20 cellular contexts compared by ENCODE assay signal in genomic region chr18:77093067-77093430, GRCh38. TPM values are rescaled to one million over a fixed set of nuclear protein-coding genes. Genes with fewer than 3 reads are reported as not detected.
DNase-seq lines count a peak whose midpoint lies in the region; ATAC-seq and TF ChIP-seq lines count a peak whose summit lies in the region.
"Had no signal": no experiment of that assay in that cellular context is flagged by ENCODE, and none has a peak within 500 bp of the region (broad histone marks: within the 10 kb centered on the region; RNA-seq: fewer than 3 reads in every experiment).

No MANE protein-coding gene starts in this region.

- ATAC-seq in Right ventricle myocardium inferior (no peak), HG03378 (IDR thresholded peaks at IDR 0.05; ENCODE audit: unreplicated experiment) (no peak), GM21447 (IDR thresholded peaks at IDR 0.05; ENCODE audit: unreplicated experiment) (no peak)

- H3K9me3 Mint-ChIP-seq in type B pancreatic cell = no peaks in the 10 kb centered on the region
- H3K9me3 Mint-ChIP-seq: CD14-positive monocyte had no signal

- H3K27ac ChIP-seq in left ventricle myocardium inferior (replicated peaks) (no peak overlapping the region), RWPE1 (peak overlapping the region; percentile 22; the same call in 1 of the 2 replicates), neutrophil (peak overlapping the region; percentile 98)
- no peak overlapping the region for H3K27ac ChIP-seq in effector memory CD4-positive, alpha-beta T cell (ENCODE audit: insufficient read depth, low read length, poor library complexity, severe bottlenecking)
- H3K27ac ChIP-seq: SK-N-MC had no signal

- intact Hi-C loops in Right ventricle myocardium inferior (cut with DNase I) = no loop called here
- intact Hi-C loops in left ventricle myocardium inferior (cut with micrococcal nuclease) = no loop called here

- no peaks in the 10 kb centered on the region for H3K36me3 Mint-ChIP-seq in type B pancreatic cell

- POLR2A ChIA-PET in RWPE1 (lab: Yijun Ruan, JAX; ENCODE audit: low non-redundant PET) = no interaction called here

- peaks cover 57% of the 10 kb centered on the region for H3K4me1 ChIP-seq in left ventricle myocardium inferior
- peaks cover 52 to 81% of the 10 kb centered on the region in 2 experiments for H3K4me1 ChIP-seq in neutrophil (ENCODE audit: control insufficient read depth in 1 of 2, insufficient read depth in 1 of 2, low read depth in 1 of 2, low read length in 1 of 2)
- peaks cover 10% of the 10 kb centered on the region for H3K4me1 ChIP-seq in effector memory CD4-positive, alpha-beta T cell (ENCODE audit: control insufficient read depth, insufficient read depth, low read length, poor library complexity, severe bottlenecking)

- H3K4me3 ChIP-seq in left ventricle myocardium inferior (no peak overlapping the region), neutrophil (ENCODE audit: low read depth in 1 of 2, low read length in 1 of 2) (no peak overlapping the region)
- no peak overlapping the region for H3K4me3 ChIP-seq in effector memory CD4-positive, alpha-beta T cell (ENCODE audit: insufficient read depth, low read depth, low read length, poor library complexity, severe bottlenecking)
- H3K4me3 ChIP-seq: SK-N-MC had no signal

- no peaks in the 10 kb centered on the region for H3K9me3 ChIP-seq in left ventricle myocardium inferior (replicated peaks)
- H3K9me3 ChIP-seq in neutrophil = no peaks in the 10 kb centered on the region
- H3K9me3 ChIP-seq in effector memory CD4-positive, alpha-beta T cell (ENCODE audit: control insufficient read depth, low read length) = no peaks in the 10 kb centered on the region
- H3K9me3 ChIP-seq: Caco-2 had no signal

- no peak for TF ChIP-seq CTCF in left ventricle myocardium inferior (IDR thresholded peaks at IDR 0.05; ENCODE audit: borderline replicate concordance)
- no peak for TF ChIP-seq CTCF in RWPE1 (conservative IDR thresholded peaks at IDR 0.05; ENCODE audit: low read depth)
- TF ChIP-seq CTCF in neutrophil (IDR thresholded peaks at IDR 0.05) = no peak
- TF ChIP-seq CTCF in type B pancreatic cell (conservative IDR thresholded peaks at IDR 0.05) = no peak

- CTCF ChIA-PET in RWPE1 (lab: Yijun Ruan, JAX) = no interaction called here

- no peaks in the 10 kb centered on the region for H3K27me3 Mint-ChIP-seq in type B pancreatic cell

- peak; percentile 41 for DNase-seq in Right ventricle myocardium inferior (ENCODE audit: missing footprints)
- no peak for DNase-seq in left ventricle myocardium inferior
- no peak for DNase-seq in RWPE1 (ENCODE audit: low spot score)
- no peak for DNase-seq in type B pancreatic cell (ENCODE audit: extremely low spot score, unreplicated experiment)
- no peak for DNase-seq in effector memory CD4-positive, alpha-beta T cell
- DNase-seq: Caco-2, HCEC 1CT, Kasumi-1, MM.1S, NCI-H1092 treated with DMSO at 0.1 percent for 48 hours, NCI-H2029, NCI-H2171 treated with DMSO at 0.1 percent for 48 hours, NCI-H510A, NCI-H774, Right ventricle myocardium superior had no signal

- H3K27me3 ChIP-seq in left ventricle myocardium inferior (ENCODE audit: low read depth) (no peaks in the 10 kb centered on the region), neutrophil (no peaks in the 10 kb centered on the region)
- no peaks in the 10 kb centered on the region for H3K27me3 ChIP-seq in effector memory CD4-positive, alpha-beta T cell (replicated peaks; ENCODE audit: control insufficient read depth, insufficient read depth, low read length, poor library complexity, severe bottlenecking)

- H3K4me1 Mint-ChIP-seq in type B pancreatic cell (ENCODE audit: unreplicated experiment) = peaks cover 59% of the 10 kb centered on the region

- H3K36me3 ChIP-seq in left ventricle myocardium inferior (no peaks in the 10 kb centered on the region), neutrophil (peaks cover 85% of the 10 kb centered on the region)
- peaks cover 40% of the 10 kb centered on the region for H3K36me3 ChIP-seq in effector memory CD4-positive, alpha-beta T cell (ENCODE audit: control insufficient read depth, insufficient read depth, low read length)

- peak overlapping the region; percentile 66 for H3K27ac Mint-ChIP-seq in type B pancreatic cell

- no peak overlapping the region for H3K4me3 Mint-ChIP-seq in type B pancreatic cell
- H3K4me3 Mint-ChIP-seq: CD14-positive monocyte had no signal

RNA-seq across cellular contexts. Expression of gene MBP, which starts 39.5 kb away (rescaled TPM):
- total RNA-seq in Right ventricle myocardium inferior (34.9 TPM), left ventricle myocardium inferior (35.0 TPM), type B pancreatic cell (ENCODE audit: low replicate concordance) (14.5 and 34.0 TPM in 2 replicates)

Comparison
In these comparisons a context has a peak if more than half of its experiments do, and no peak if none do; other contexts are left out.
1. H3K27ac ChIP-seq: peak in RWPE1 (single experiment) and neutrophil (single experiment); none in left ventricle myocardium inferior (single experiment) and effector memory CD4-positive, alpha-beta T cell (single experiment).